In the genomic region with DNA sequence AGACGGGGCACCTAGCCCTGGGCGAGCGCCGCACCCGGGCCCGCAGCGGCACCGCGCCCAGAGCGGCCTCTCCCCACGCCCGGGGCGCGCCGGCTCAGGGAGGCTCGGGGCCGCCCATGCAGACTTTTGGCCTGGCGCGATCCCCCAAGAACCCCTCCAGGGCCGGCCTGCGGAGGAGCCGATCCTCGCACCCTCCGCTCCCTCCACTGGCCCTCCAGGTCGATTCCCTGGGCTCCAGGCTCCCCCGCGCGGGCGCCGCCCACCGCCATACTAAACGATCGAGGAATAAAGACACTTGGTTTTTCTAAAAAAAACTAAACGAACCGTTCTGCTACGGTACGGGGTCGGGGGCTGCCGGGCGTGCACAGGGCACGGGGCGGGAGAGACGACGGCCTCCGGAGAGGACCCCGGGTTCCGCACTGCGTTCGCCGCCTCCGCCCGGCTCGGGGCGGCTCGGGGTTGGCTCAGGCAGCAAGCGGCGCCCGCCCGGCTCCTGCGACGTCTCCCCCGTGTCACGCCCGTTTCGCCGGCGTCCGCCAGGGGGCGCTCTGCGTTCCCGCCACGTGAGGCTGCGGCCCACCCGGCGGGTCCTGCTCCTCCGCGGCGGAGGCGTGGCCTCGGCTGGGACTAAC, we compare ENCODE assay signal across 8 cellular contexts.
DNase-seq lines count a peak whose midpoint lies in the region; ATAC-seq and TF ChIP-seq lines count a peak whose summit lies in the region.

No MANE protein-coding gene starts in this region.

- ATAC-seq in GM19023 (IDR thresholded peaks at IDR 0.05; ENCODE audit: unreplicated experiment) (peak; percentile 78), HG03175 (IDR thresholded peaks at IDR 0.05; ENCODE audit: unreplicated experiment) (peak; percentile 83)

- DNase-seq in AG10803 (ENCODE audit: low read depth) (peak; percentile 86), NCI-H2227 treated with DMSO at 0.1 percent for 48 hours (lab: John Stamatoyannopoulos, UW) (peak; percentile 94), islet precursor cell (peak; percentile 98)
- DNase-seq in activated CD4-positive, CD25-positive, alpha-beta regulatory T cell (lab: John Stamatoyannopoulos, UW): peak; percentile 95 to 99 (median 97)
- peak; percentile 98 for DNase-seq in central memory CD4-positive, alpha-beta T cell
- peak; percentile 98 for DNase-seq in stimulated activated CD4-positive, alpha-beta T cell treated with anti-CD3 and anti-CD28 coated beads, Interleukin-12 subunit alpha, Interleukin-12 subunit beta, amount 100 ng/mL, for 4 hours

- H3K4me3 ChIP-seq in AG10803 (ENCODE audit: low read length): peak overlapping the region; percentile 58

- TF ChIP-seq CTCF in AG10803 (conservative IDR thresholded peaks at IDR 0.05; ENCODE audit: low read length): peak; percentile 53

Comparison
In these comparisons a context has a peak if more than half of its experiments do, and no peak if none do; other contexts are left out.
1. Peak in every context shown above with its lines: DNase-seq, ATAC-seq and H3K4me3 ChIP-seq.